25 cellular contexts compared by ENCODE assay signal in the genomic region with DNA sequence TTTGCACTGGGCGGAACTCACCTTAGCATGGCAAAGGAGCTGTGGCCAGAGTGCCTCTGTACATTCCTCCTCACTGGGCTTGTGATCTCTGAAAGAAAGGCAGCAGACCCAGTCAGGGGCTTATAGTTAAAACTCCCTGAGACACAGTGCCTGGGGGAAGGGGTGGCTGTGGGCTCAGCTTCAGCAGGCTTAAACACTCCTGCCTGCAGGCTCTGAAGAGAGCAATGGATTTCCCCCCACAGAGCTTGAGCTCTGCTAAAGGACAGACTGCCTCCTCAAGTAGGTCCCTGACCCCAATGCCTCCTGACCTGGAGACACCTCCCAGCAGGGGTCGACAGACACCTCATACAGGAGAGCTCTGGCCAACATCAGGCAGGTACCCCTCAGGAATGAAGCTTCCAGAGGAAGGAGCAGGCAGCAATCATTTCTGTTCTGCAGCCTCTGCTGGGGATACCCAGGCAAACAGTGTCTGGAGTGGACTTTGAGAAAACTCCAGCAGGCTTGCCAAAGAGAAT.
DNase-seq lines count a peak whose midpoint lies in the region; ATAC-seq and TF ChIP-seq lines count a peak whose summit lies in the region.
"Had no signal": no experiment of that assay in that cellular context is flagged by ENCODE, and none has a peak within 500 bp of the region (broad histone marks: within the 10 kb centered on the region; RNA-seq: fewer than 3 reads in every experiment).

No MANE protein-coding gene starts in this region.

- H3K27me3 ChIP-seq in neural progenitor cell (no peaks in the 10 kb centered on the region), osteoblast (ENCODE audit: insufficient read depth, low read length) (no peaks in the 10 kb centered on the region)
- H3K27me3 ChIP-seq: BE2C, BLaER1 had no signal

- no peaks in the 10 kb centered on the region for H3K36me3 ChIP-seq in neural progenitor cell
- no peaks in the 10 kb centered on the region for H3K36me3 ChIP-seq in osteoblast (ENCODE audit: insufficient read depth, low read length)
- H3K36me3 ChIP-seq: BE2C, BLaER1 had no signal

- H3K27ac Mint-ChIP-seq in neural progenitor cell, result no peak overlapping the region
- H3K27ac Mint-ChIP-seq: CD4-positive, alpha-beta memory T cell had no signal

- H3K9me3 ChIP-seq in neural progenitor cell (ENCODE audit: low read depth) (no peaks in the 10 kb centered on the region), osteoblast (ENCODE audit: low read depth, low read length) (peaks cover under 1% of the 10 kb centered on the region)
- H3K9me3 ChIP-seq: BE2C had no signal

- DNase-seq in ecto neural progenitor cell (ENCODE audit: low spot score) (peak; percentile 48), islet precursor cell (peak; percentile 56), neural progenitor cell (ENCODE audit: low spot score) (peak; percentile 2), osteoblast (ENCODE audit: insufficient read length, low spot score, missing footprints) (peak; percentile 53)
- no peak for DNase-seq in stimulated activated naive CD4-positive, alpha-beta T cell treated with Interleukin-2 at 50 U/mL for 16 hours (lab: John Stamatoyannopoulos, UW)
- no peak for DNase-seq in activated CD4-positive, alpha-beta T cell treated with anti-CD3 and anti-CD28 coated beads for 48 hours
- DNase-seq: 8988T; ACHN; BE2C; C1 segment of cervical spinal cord; CD4-positive, alpha-beta memory T cell; CD4-positive, CD25-positive, alpha-beta regulatory T cell; CD8-positive, alpha-beta memory T cell; COR-L47; DMS 273 treated with DMSO at 0.1 percent for 48 hours; DMS153; DMS53; DMS79; DND-41; EL; GF-D8 had no signal

- no peak overlapping the region for H3K9ac ChIP-seq in neural progenitor cell
- H3K9ac ChIP-seq: BLaER1 had no signal

- no peaks in the 10 kb centered on the region for H4K20me1 ChIP-seq in neural progenitor cell (ENCODE audit: low read depth)
- no peaks in the 10 kb centered on the region for H4K20me1 ChIP-seq in osteoblast (ENCODE audit: insufficient read depth, low read length)
- H4K20me1 ChIP-seq: BLaER1 had no signal

- H3K4me1 Mint-ChIP-seq in neural progenitor cell, result no peaks in the 10 kb centered on the region
- H3K4me1 Mint-ChIP-seq: CD14-positive monocyte; CD4-positive, alpha-beta memory T cell; CD4-positive, CD25-positive, alpha-beta regulatory T cell; CD8-positive, alpha-beta memory T cell had no signal

- no peak for ATAC-seq in GM21390 (IDR thresholded peaks at IDR 0.05; ENCODE audit: unreplicated experiment)
- no peak for ATAC-seq in HG02852 (IDR thresholded peaks at IDR 0.05; ENCODE audit: unreplicated experiment)

- H2AFZ ChIP-seq in neural progenitor cell (replicated peaks) (no peak overlapping the region), osteoblast (ENCODE audit: low read length) (no peak overlapping the region)

- H3K4me2 ChIP-seq in neural progenitor cell, result no peak overlapping the region
- no peak overlapping the region for H3K4me2 ChIP-seq in osteoblast (ENCODE audit: insufficient read depth, low read length)
- H3K4me2 ChIP-seq: BLaER1 had no signal

- no peaks in the 10 kb centered on the region for H3K79me2 ChIP-seq in neural progenitor cell (ENCODE audit: low read depth)
- H3K79me2 ChIP-seq in osteoblast (ENCODE audit: insufficient read depth, low read length), result no peaks in the 10 kb centered on the region

- H3K27me3 Mint-ChIP-seq in neural progenitor cell (ENCODE audit: insufficient read depth, low read depth), result no peaks in the 10 kb centered on the region
- H3K27me3 Mint-ChIP-seq: CD4-positive, alpha-beta memory T cell; CD4-positive, CD25-positive, alpha-beta regulatory T cell had no signal

- H3F3A ChIP-seq in neural progenitor cell (ENCODE audit: low read depth), result no peaks in the 10 kb centered on the region

- no peaks in the 10 kb centered on the region for H3K36me3 Mint-ChIP-seq in neural progenitor cell
- H3K36me3 Mint-ChIP-seq: CD14-positive monocyte; CD4-positive, alpha-beta memory T cell; CD4-positive, CD25-positive, alpha-beta regulatory T cell; CD8-positive, alpha-beta memory T cell had no signal

- TF ChIP-seq CTCF in neural progenitor cell (IDR thresholded peaks at IDR 0.05), result no peak
- no peak for TF ChIP-seq CTCF in osteoblast (IDR thresholded peaks at IDR 0.05; ENCODE audit: extremely low read depth, low read depth, low read length)

- H3K4me1 ChIP-seq in neural progenitor cell (no peaks in the 10 kb centered on the region), osteoblast (ENCODE audit: insufficient read depth, low read length) (no peaks in the 10 kb centered on the region)
- H3K4me1 ChIP-seq: BE2C, BLaER1 had no signal

- H3K9me3 Mint-ChIP-seq in neural progenitor cell, result peaks cover 3% of the 10 kb centered on the region

- H3K4me3 Mint-ChIP-seq in neural progenitor cell, result no peak overlapping the region
- H3K4me3 Mint-ChIP-seq: CD14-positive monocyte; CD4-positive, alpha-beta memory T cell; CD4-positive, CD25-positive, alpha-beta regulatory T cell; CD8-positive, alpha-beta memory T cell had no signal

- H3K4me3 ChIP-seq in neural progenitor cell (no peak overlapping the region), osteoblast (ENCODE audit: insufficient read depth, low read length) (no peak overlapping the region)
- H3K4me3 ChIP-seq: BLaER1 had no signal

- no peak overlapping the region for H3K27ac ChIP-seq in neural progenitor cell
- no peak overlapping the region for H3K27ac ChIP-seq in osteoblast (ENCODE audit: low read depth, low read length)
- H3K27ac ChIP-seq: BLaER1 had no signal

Comparison
In these comparisons a context has a peak if more than half of its experiments do, and no peak if none do; other contexts are left out.
1. DNase-seq: peak in ecto neural progenitor cell (single experiment), islet precursor cell (single experiment), neural progenitor cell (single experiment) and osteoblast (single experiment); none in stimulated activated naive CD4-positive, alpha-beta T cell treated with Interleukin-2 at 50 U/mL for 16 hours (single experiment) and activated CD4-positive, alpha-beta T cell treated with anti-CD3 and anti-CD28 coated beads for 48 hours (single experiment).